Comparison of ENCODE assay signal across 8 cellular contexts in genomic region chr6:132768051-132768517, GRCh38. TPM values are rescaled to one million over a fixed set of nuclear protein-coding genes. Genes with fewer than 3 reads are reported as not detected.
DNase-seq lines count a peak whose midpoint lies in the region; ATAC-seq and TF ChIP-seq lines count a peak whose summit lies in the region.

No MANE protein-coding gene starts in this region.

- ATAC-seq in GM19397 (IDR thresholded peaks at IDR 0.05; ENCODE audit: unreplicated experiment), result peak; percentile 83
- peak; percentile 84 for ATAC-seq in HG03159 (IDR thresholded peaks at IDR 0.05; ENCODE audit: unreplicated experiment)
- peak; percentile 44 for ATAC-seq in central memory CD8-positive, alpha-beta T cell (replicated peaks; ENCODE audit: extremely low read depth, poor library complexity, severe bottlenecking)
- peak; percentile 92 to 99 (median 98) for ATAC-seq in right lobe of liver

- no peaks in the 10 kb centered on the region for H3K27me3 Mint-ChIP-seq in central memory CD8-positive, alpha-beta T cell

- H3K4me2 ChIP-seq in OCI-LY3 (ENCODE audit: low read length), result peak overlapping the region; percentile 65

- peak; percentile 13 for DNase-seq in EH (ENCODE audit: low read depth)
- peak in 1 of 2 donors; percentile 14 for DNase-seq in central memory CD8-positive, alpha-beta T cell (ENCODE audit: low spot score in 2 of 2)
- peak; percentile 55 to 72 (median 64) for DNase-seq in right lobe of liver
- no peak for DNase-seq in NCI-H1694 treated with DMSO at 0.1 percent for 48 hours (lab: John Stamatoyannopoulos, UW)
- DNase-seq in caudate nucleus (lab: John Stamatoyannopoulos, UW), result no peak

- H3K9me3 ChIP-seq in OCI-LY3 (ENCODE audit: insufficient read depth, low read length) (no peaks in the 10 kb centered on the region), right lobe of liver (no peaks in the 10 kb centered on the region)

- H3K4me3 ChIP-seq in OCI-LY3 (ENCODE audit: low read length) (0 out of 2 replicates have a peak overlapping the region, but pooled peaks have one; percentile 44), right lobe of liver (peak overlapping the region; percentile 14 to 43 (median 29))

- intact Hi-C loops in right lobe of liver (cut with DNase I), result loop anchor here in 1 of 2 donors (10.0 kb wide), 1 partner anchor 243 kb away; no protein-coding TSS in a partner anchor

- H3K4me3 Mint-ChIP-seq in central memory CD8-positive, alpha-beta T cell, result no peak overlapping the region

- H3K4me1 ChIP-seq in OCI-LY3 (ENCODE audit: low read length) (peaks cover 23% of the 10 kb centered on the region), right lobe of liver (peaks cover 0 to 11% (median 0%) of the 10 kb centered on the region in 4 donors)

- TF ChIP-seq POLR2A in right lobe of liver (IDR thresholded peaks at IDR 0.05), result no peak

- H3K4me1 Mint-ChIP-seq in central memory CD8-positive, alpha-beta T cell, result peaks cover 14% of the 10 kb centered on the region

- no peaks in the 10 kb centered on the region for H4K20me1 ChIP-seq in OCI-LY3 (ENCODE audit: insufficient read depth, low read length)

- no peaks in the 10 kb centered on the region for H3K79me2 ChIP-seq in OCI-LY3 (ENCODE audit: low read length)

- H3K36me3 ChIP-seq in OCI-LY3 (replicated peaks; ENCODE audit: low read depth, low read length) (no peaks in the 10 kb centered on the region), right lobe of liver (peaks cover 0 to 13% (median 0%) of the 10 kb centered on the region in 4 donors)

- 4% methylated on average over 5 of the region's 6 CpGs for WGBS in right lobe of liver (ENCODE audit: insufficient coverage, low coverage, low lambda C conversion rate, missing lambda C conversion rate)

- peak; percentile 76 for TF ChIP-seq CTCF in OCI-LY3 (IDR thresholded peaks at IDR 0.05; ENCODE audit: low read depth, low read length)
- TF ChIP-seq CTCF in right lobe of liver (IDR thresholded peaks at IDR 0.05), result peak; percentile 78 to 96 (median 84)

- no peak overlapping the region for H3K27ac Mint-ChIP-seq in central memory CD8-positive, alpha-beta T cell (ENCODE audit: low read depth)

- H3K9me3 Mint-ChIP-seq in central memory CD8-positive, alpha-beta T cell, result no peaks in the 10 kb centered on the region

- peaks cover 16% of the 10 kb centered on the region for H3K36me3 Mint-ChIP-seq in central memory CD8-positive, alpha-beta T cell (ENCODE audit: insufficient read depth)

- no peak overlapping the region for H2AFZ ChIP-seq in OCI-LY3 (ENCODE audit: low read depth, low read length)

- H3K9ac ChIP-seq in OCI-LY3 (ENCODE audit: low read length), result no peak overlapping the region

- H3K27ac ChIP-seq in OCI-LY3 (ENCODE audit: low read length) (no peak overlapping the region), right lobe of liver (no peak overlapping the region), caudate nucleus (ENCODE audit: low read depth, low read length) (no peak overlapping the region)

- H3K27me3 ChIP-seq in OCI-LY3 (ENCODE audit: low read depth, low read length), result no peaks in the 10 kb centered on the region
- no peaks in the 10 kb centered on the region for H3K27me3 ChIP-seq in right lobe of liver

RNA-seq across cellular contexts. Expression of gene VNN2, which starts 10.4 kb away (rescaled TPM):
- total RNA-seq in right lobe of liver, result 10 to 100 TPM in 1 of 6 experiments, 1 to 10 TPM in 4, under 1 TPM in 1; 0.75 to 18.9 (median 5.9) TPM

RNA-seq across cellular contexts. Expression of gene SLC18B1, which starts 30.4 kb away (rescaled TPM):
- 1 to 10 TPM; 2.9 to 6.1 (median 4.2) TPM for total RNA-seq in right lobe of liver

RNA-seq across cellular contexts. Expression of gene RPS12, which starts 46.3 kb away (rescaled TPM):
- total RNA-seq in right lobe of liver, result 100 to 1,000 TPM; 345 to 448 (median 375) TPM

RNA-seq across cellular contexts. Expression of gene VNN1, which starts 54.2 kb away (rescaled TPM):
- total RNA-seq in right lobe of liver, result 100 to 1,000 TPM in 2 of 6 experiments, 10 to 100 TPM in 4; 21.6 to 364 (median 96.0) TPM

Comparison
In these comparisons a context has a peak if more than half of its experiments do, and no peak if none do; other contexts are left out.
1. DNase-seq: peak in EH (single experiment) and right lobe of liver (3 of 3); none in NCI-H1694 treated with DMSO at 0.1 percent for 48 hours (single experiment) and caudate nucleus (0 of 61).
2. ATAC-seq: peak in every context shown above with its lines; median percentile 98 in right lobe of liver; 84 in HG03159; 83 in GM19397; 44 in central memory CD8-positive, alpha-beta T cell.